In genomic region chr1:20540281-20540680, GRCh38 we compare ENCODE assay signal across 23 cellular contexts. TPM values are rescaled to one million over a fixed set of nuclear protein-coding genes. Genes with fewer than 3 reads are reported as not detected.
"Had no signal": no experiment of that assay in that cellular context is flagged by ENCODE, and none has a peak within 500 bp of the region (broad histone marks: within the 10 kb centered on the region; RNA-seq: fewer than 3 reads in every experiment).

No MANE protein-coding gene starts in this region.

- DNase-seq: activated CD4-positive, alpha-beta T cell treated with anti-CD3 and anti-CD28 coated beads, Interleukin-2, amount 50 U/mL, for 1 hour; activated CD8-positive, alpha-beta T cell treated with anti-CD3 and anti-CD28 coated beads, Interleukin-2, amount 10 ng/mL, durations not matched to agents 7 days and 5 days; activated naive CD4-positive, alpha-beta T cell; activated T-cell treated with anti-CD3 and anti-CD28 coated beads, Interleukin-2, amount 50 U/mL, for 1 hour; adrenal gland; foreskin melanocyte; immature natural killer cell; left ventricle myocardium inferior; naive thymus-derived CD4-positive, alpha-beta T cell; spleen; stimulated activated CD4-positive, alpha-beta T cell treated with anti-CD3 and anti-CD28 coated beads, Interleukin-4, amount 100 ng/mL, for 1 hour; stimulated activated naive CD4-positive, alpha-beta T cell treated with Interleukin-2 at 50 U/mL for 16 hours; thyroid gland had no signal

- ATAC-seq: activated CD4-positive, CD25-positive, alpha-beta regulatory T cell treated with anti-CD3 and anti-CD28 coated beads, Interleukin-2, amount 50 U/mL, for 24 hours; activated CD8-positive, alpha-beta T cell treated with anti-CD3 and anti-CD28 coated beads, Interleukin-2, amount 10 ng/mL, durations not matched to agents 7 days and 5 days; activated T-helper 17 cell treated with anti-CD3 and anti-CD28 coated beads, Interleukin-2, amount 50 U/mL, for 72 hours; naive thymus-derived CD4-positive, alpha-beta T cell had no signal

- H3K4me3 ChIP-seq: adrenal gland, ascending aorta, breast epithelium, coronary artery, esophagus muscularis mucosa, hepatocyte, left ventricle myocardium inferior, spleen, thyroid gland had no signal

RNA-seq across cellular contexts. Expression of gene FAM43B, which starts 12.1 kb away (rescaled TPM):
- total RNA-seq: activated CD8-positive, alpha-beta T cell treated with anti-CD3 and anti-CD28 coated beads, Interleukin-2, amount 10 ng/mL, durations not matched to agents 7 days and 5 days; activated T-helper 17 cell treated with anti-CD3 and anti-CD28 coated beads, Interleukin-2, amount 50 U/mL, for 72 hours; lung microvascular endothelial cell; naive thymus-derived CD4-positive, alpha-beta T cell; T-helper 2 cell treated with Interferon-gamma antibody and Interleukin-4, amounts not matched to agents 100 ng/mL and 5 ng/mL, for 36 hours had no signal

RNA-seq across cellular contexts. Expression of gene CDA, which starts 48.6 kb away (rescaled TPM):
- total RNA-seq: activated CD8-positive, alpha-beta T cell treated with anti-CD3 and anti-CD28 coated beads, Interleukin-2, amount 10 ng/mL, durations not matched to agents 7 days and 5 days; activated T-helper 17 cell treated with anti-CD3 and anti-CD28 coated beads, Interleukin-2, amount 50 U/mL, for 72 hours; neural crest cell; T-helper 2 cell treated with Interferon-gamma antibody and Interleukin-4, amounts not matched to agents 100 ng/mL and 5 ng/mL, for 36 hours had no signal
